In the genomic region with DNA sequence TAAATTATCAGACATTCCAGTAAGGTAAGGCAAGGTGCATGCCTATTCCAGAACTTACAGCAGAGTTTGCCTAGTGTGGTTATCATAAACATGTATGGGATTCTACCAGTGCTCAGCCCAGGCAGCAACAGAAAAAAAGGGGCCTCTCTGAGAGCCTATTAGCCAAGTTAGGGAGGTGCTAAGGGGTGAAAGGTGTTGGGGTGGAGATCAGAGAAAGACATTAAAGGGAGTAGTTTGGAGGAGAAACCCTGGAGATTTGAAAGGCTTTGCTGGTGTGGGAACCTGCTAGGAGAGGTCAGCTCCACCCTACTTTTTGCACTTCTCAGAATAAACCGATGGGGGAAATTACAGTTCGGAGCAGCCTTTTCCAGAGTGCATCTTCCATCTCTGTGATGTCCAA, we compare ENCODE assay signal across 9 cellular contexts. TPM values are rescaled to one million over a fixed set of nuclear protein-coding genes. Genes with fewer than 3 reads are reported as not detected.
A peak's percentile ranks its signal among the peaks of the same experiment; 100 is the strongest.
DNase-seq lines count a peak whose midpoint lies in the region; ATAC-seq and TF ChIP-seq lines count a peak whose summit lies in the region.
"Had no signal": no experiment of that assay in that cellular context is flagged by ENCODE, and none has a peak within 500 bp of the region (broad histone marks: within the 10 kb centered on the region; RNA-seq: fewer than 3 reads in every experiment).

No MANE protein-coding gene starts in this region.

- in situ Hi-C loops in GM13977 (cut with MboI; ENCODE audit: low pct_unique_long_range_greater_than_20kb, low sequenced_read_pairs, unreplicated experiment): no loop called here

- H3K9me3 Mint-ChIP-seq in activated CD8-positive, alpha-beta memory T cell treated with anti-CD3 and anti-CD28 coated beads, Interleukin-2, amount 10 ng/mL, durations not matched to agents 7 days and 5 days (ENCODE audit: low read depth): no peaks in the 10 kb centered on the region
- H3K9me3 Mint-ChIP-seq in activated CD4-positive, alpha-beta memory T cell treated with anti-CD3 and anti-CD28 coated beads for 36 hours: no peaks in the 10 kb centered on the region

- no peaks in the 10 kb centered on the region for H3K9me3 ChIP-seq in iPS-18a (ENCODE audit: control insufficient read depth, low read depth, low read length)
- H3K9me3 ChIP-seq in stomach: no peaks in the 10 kb centered on the region

- POLR2A ChIA-PET in activated CD4-positive, alpha-beta memory T cell treated with anti-CD3 and anti-CD28 coated beads for 36 hours (lab: Charles Lee): interaction anchor here (1.2 to 2.3 kb wide), 4 partner anchors 9 to 67 kb away, joined by 4 to 12 read pairs (median 8); a partner anchor contains a TSS

- no peak for DNase-seq in activated CD8-positive, alpha-beta memory T cell treated with anti-CD3 and anti-CD28 coated beads, Interleukin-2, amount 10 ng/mL, durations not matched to agents 7 days and 5 days
- DNase-seq in activated CD8-positive, alpha-beta memory T cell treated with anti-CD3 and anti-CD28 coated beads for 24 hours: no peak
- DNase-seq in activated CD4-positive, alpha-beta memory T cell treated with anti-CD3 and anti-CD28 coated beads for 36 hours: no peak
- DNase-seq in stomach: no peak
- DNase-seq in GM10266 (ENCODE audit: extremely low spot score): no peak
- no peak for DNase-seq in GM13977 (ENCODE audit: low spot score)

- peaks cover 58% of the 10 kb centered on the region for H3K4me1 Mint-ChIP-seq in activated CD8-positive, alpha-beta memory T cell treated with anti-CD3 and anti-CD28 coated beads, Interleukin-2, amount 10 ng/mL, durations not matched to agents 7 days and 5 days
- H3K4me1 Mint-ChIP-seq in activated CD4-positive, alpha-beta memory T cell treated with anti-CD3 and anti-CD28 coated beads for 36 hours (ENCODE audit: low read depth): peaks cover 64% of the 10 kb centered on the region

- CTCF ChIA-PET in activated CD8-positive, alpha-beta memory T cell treated with anti-CD3 and anti-CD28 coated beads, Interleukin-2, amount 10 ng/mL, durations not matched to agents 7 days and 5 days (lab: Charles Lee): interaction anchor here (0.6 to 2.6 kb wide), 6 partner anchors 10 to 176 kb away, joined by 3 to 16 read pairs (median 4); a partner anchor contains a TSS
- CTCF ChIA-PET in activated CD4-positive, alpha-beta memory T cell treated with anti-CD3 and anti-CD28 coated beads for 36 hours (lab: Charles Lee): interaction anchor here (1.3 to 4.6 kb wide), 2 partner anchors 10 to 37 kb away, joined by 3 to 30 read pairs; no protein-coding TSS in a partner anchor

- 15 to 54% (median 31%) methylated on average over 2 of the region's 2 CpGs for WGBS in stomach, 5 donors

- H3K9ac ChIP-seq in iPS-18a (ENCODE audit: low read length): peak overlapping the region; percentile 1

- peaks cover 13% of the 10 kb centered on the region for H3K4me1 ChIP-seq in iPS-18a (ENCODE audit: control insufficient read depth, low read depth, low read length)
- peaks cover 53 to 80% (median 74%) of the 10 kb centered on the region in 4 donors for H3K4me1 ChIP-seq in stomach

- H3K27me3 Mint-ChIP-seq in activated CD8-positive, alpha-beta memory T cell treated with anti-CD3 and anti-CD28 coated beads, Interleukin-2, amount 10 ng/mL, durations not matched to agents 7 days and 5 days: no peaks in the 10 kb centered on the region
- H3K27me3 Mint-ChIP-seq in activated CD4-positive, alpha-beta memory T cell treated with anti-CD3 and anti-CD28 coated beads for 36 hours: no peaks in the 10 kb centered on the region

- no peak for ATAC-seq in activated CD8-positive, alpha-beta memory T cell treated with anti-CD3 and anti-CD28 coated beads, Interleukin-2, amount 10 ng/mL, durations not matched to agents 7 days and 5 days
- ATAC-seq in GM21737 (IDR thresholded peaks at IDR 0.05; ENCODE audit: unreplicated experiment): no peak
- ATAC-seq: Panc1 had no signal

- H3K27ac Mint-ChIP-seq in activated CD8-positive, alpha-beta memory T cell treated with anti-CD3 and anti-CD28 coated beads, Interleukin-2, amount 10 ng/mL, durations not matched to agents 7 days and 5 days: peak overlapping the region; percentile 93
- H3K27ac Mint-ChIP-seq in activated CD4-positive, alpha-beta memory T cell treated with anti-CD3 and anti-CD28 coated beads for 36 hours: peak overlapping the region; percentile 91

- H3K4me3 ChIP-seq in iPS-18a (ENCODE audit: low read length) (no peak overlapping the region), stomach (peak overlapping the region; percentile 71 to 96 (median 94))

- TF ChIP-seq CTCF in stomach (IDR thresholded peaks at IDR 0.05) (no peak), GM10266 (IDR thresholded peaks at IDR 0.05; ENCODE audit: control insufficient read depth, insufficient read depth, low read depth, missing control alignments) (no peak), GM13977 (IDR thresholded peaks at IDR 0.05; ENCODE audit: extremely low read depth, insufficient read depth, missing control alignments) (no peak)

- intact Hi-C loops in activated CD4-positive, alpha-beta memory T cell treated with anti-CD3 and anti-CD28 coated beads for 36 hours (cut with micrococcal nuclease): loop anchor here (2.0 to 5.0 kb wide), 2 partner anchors 177 to 677 kb away; no protein-coding TSS in a partner anchor
- intact Hi-C loops in stomach (cut with DNase I; ENCODE audit: low total_unique reads): no loop called here

- no peak for TF ChIP-seq POLR2A in stomach (IDR thresholded peaks at IDR 0.05)

- H3K27me3 ChIP-seq in iPS-18a (ENCODE audit: control insufficient read depth, insufficient read depth, low read length): no peaks in the 10 kb centered on the region
- H3K27me3 ChIP-seq in stomach: no peaks in the 10 kb centered on the region

- H3K4me3 Mint-ChIP-seq in activated CD8-positive, alpha-beta memory T cell treated with anti-CD3 and anti-CD28 coated beads, Interleukin-2, amount 10 ng/mL, durations not matched to agents 7 days and 5 days: peak overlapping the region; percentile 87
- peak overlapping the region; percentile 83 for H3K4me3 Mint-ChIP-seq in activated CD4-positive, alpha-beta memory T cell treated with anti-CD3 and anti-CD28 coated beads for 36 hours

- H3K36me3 ChIP-seq in iPS-18a (ENCODE audit: control insufficient read depth, low read depth, low read length) (peaks cover 9% of the 10 kb centered on the region), stomach (peaks cover 0 to 20% (median 15%) of the 10 kb centered on the region in 4 donors)

- peaks cover 70% of the 10 kb centered on the region for H3K36me3 Mint-ChIP-seq in activated CD8-positive, alpha-beta memory T cell treated with anti-CD3 and anti-CD28 coated beads, Interleukin-2, amount 10 ng/mL, durations not matched to agents 7 days and 5 days
- peaks cover 61% of the 10 kb centered on the region for H3K36me3 Mint-ChIP-seq in activated CD4-positive, alpha-beta memory T cell treated with anti-CD3 and anti-CD28 coated beads for 36 hours

- H3K27ac ChIP-seq in iPS-18a (ENCODE audit: low read length) (no peak overlapping the region), stomach (peak overlapping the region; percentile 59 to 99 (median 98))

- TF ChIP-seq EP300 in stomach (IDR thresholded peaks at IDR 0.05): no peak

RNA-seq across cellular contexts. Expression of a gene that starts 2.9 kb away (rescaled TPM):
- 100 to 1,000 TPM; 742 to 839 TPM for total RNA-seq in activated CD8-positive, alpha-beta memory T cell treated with anti-CD3 and anti-CD28 coated beads, Interleukin-2, amount 10 ng/mL, durations not matched to agents 7 days and 5 days
- total RNA-seq in activated CD4-positive, alpha-beta memory T cell treated with anti-CD3 and anti-CD28 coated beads for 36 hours: 100 to 1,000 TPM; 564 to 570 TPM
- total RNA-seq in stomach: 100 to 1,000 TPM in 4 of 5 donors, 10 to 100 TPM in 1; 92.1 to 456 (median 234) TPM
- 100 to 1,000 TPM; 188 to 384 (median 278) TPM for polyA plus RNA-seq in stomach

RNA-seq across cellular contexts. Expression of a gene that starts 40.9 kb away (rescaled TPM):
- total RNA-seq in activated CD8-positive, alpha-beta memory T cell treated with anti-CD3 and anti-CD28 coated beads, Interleukin-2, amount 10 ng/mL, durations not matched to agents 7 days and 5 days: under 1 TPM; 0.73 to 0.82 TPM
- under 1 TPM; 0.14 to 0.19 TPM for total RNA-seq in activated CD4-positive, alpha-beta memory T cell treated with anti-CD3 and anti-CD28 coated beads for 36 hours
- 1 to 10 TPM in 3 of 5 donors, under 1 TPM in 2; 0.45 to 4.8 (median 1.1) TPM for total RNA-seq in stomach
- 1 to 10 TPM; 1.8 to 2.7 (median 2.6) TPM for polyA plus RNA-seq in stomach

RNA-seq across cellular contexts. Expression of a gene that starts 50.0 kb away (rescaled TPM):
- total RNA-seq in activated CD8-positive, alpha-beta memory T cell treated with anti-CD3 and anti-CD28 coated beads, Interleukin-2, amount 10 ng/mL, durations not matched to agents 7 days and 5 days: 10 to 100 TPM; 49.5 to 61.4 TPM
- total RNA-seq in activated CD4-positive, alpha-beta memory T cell treated with anti-CD3 and anti-CD28 coated beads for 36 hours: 10 to 100 TPM; 60.8 to 65.6 TPM
- total RNA-seq in stomach: 100 to 1,000 TPM in 4 of 5 donors, 10 to 100 TPM in 1; 82.6 to 218 (median 173) TPM
- polyA plus RNA-seq in stomach: 100 to 1,000 TPM in 1 of 3 donors, 10 to 100 TPM in 2; 85.9 to 183 (median 88.9) TPM

RNA-seq across cellular contexts. Expression of a gene that starts 50.4 kb away (rescaled TPM):
- total RNA-seq in activated CD8-positive, alpha-beta memory T cell treated with anti-CD3 and anti-CD28 coated beads, Interleukin-2, amount 10 ng/mL, durations not matched to agents 7 days and 5 days: 10 to 100 TPM; 37.6 to 40.7 TPM
- 10 to 100 TPM; 18.4 to 19.4 TPM for total RNA-seq in activated CD4-positive, alpha-beta memory T cell treated with anti-CD3 and anti-CD28 coated beads for 36 hours
- 100 to 1,000 TPM in 2 of 5 donors, 10 to 100 TPM in 3; 35.1 to 121 (median 76.9) TPM for total RNA-seq in stomach
- 100 to 1,000 TPM; 114 to 116 (median 114) TPM for polyA plus RNA-seq in stomach

RNA-seq across cellular contexts. Expression of a gene that starts 53.2 kb away (rescaled TPM):
- 1 to 10 TPM in 1 of 2 experiments, under 1 TPM in 1; 0.54 to 1.4 TPM for total RNA-seq in activated CD8-positive, alpha-beta memory T cell treated with anti-CD3 and anti-CD28 coated beads, Interleukin-2, amount 10 ng/mL, durations not matched to agents 7 days and 5 days
- total RNA-seq in activated CD4-positive, alpha-beta memory T cell treated with anti-CD3 and anti-CD28 coated beads for 36 hours: not detected
- under 1 TPM in 3 of 5 donors, not detected in 2; 0.37 to 0.87 (median 0.45) TPM for total RNA-seq in stomach
- polyA plus RNA-seq in stomach: under 1 TPM; 0.03 to 0.62 (median 0.61) TPM
